In genomic region chr7:116802144-116802747, GRCh38 we compare ENCODE assay signal across 12 cellular contexts.
DNase-seq lines count a peak whose midpoint lies in the region; ATAC-seq and TF ChIP-seq lines count a peak whose summit lies in the region.
"Had no signal": no experiment of that assay in that cellular context is flagged by ENCODE, and none has a peak within 500 bp of the region (broad histone marks: within the 10 kb centered on the region; RNA-seq: fewer than 3 reads in every experiment).

No MANE protein-coding gene starts in this region.

- H2AK5ac ChIP-seq in IMR-90 (ENCODE audit: low read depth, low read length) = peak overlapping the region; percentile 40; the same call in 1 of the 2 replicates

- peak overlapping the region; percentile 21; the same call in 1 of the 3 replicates for H2BK15ac ChIP-seq in IMR-90 (ENCODE audit: low read depth, low read length)

- H4K91ac ChIP-seq in IMR-90 (ENCODE audit: insufficient read depth, low read depth, low read length) = peak overlapping the region; percentile 86

- H3K79me1 ChIP-seq in IMR-90 (ENCODE audit: low read depth in 1 of 2, low read length in 2 of 2) = no peaks in the 10 kb centered on the region

- H3K9ac ChIP-seq in IMR-90 (ENCODE audit: low read depth, low read length) = no peak overlapping the region

- TF ChIP-seq RAD21 in IMR-90 (IDR thresholded peaks at IDR 0.05; ENCODE audit: low read length) = no peak

- no peaks in the 10 kb centered on the region for H4K20me1 ChIP-seq in IMR-90 (ENCODE audit: insufficient read depth, low read length)

- H2AFZ ChIP-seq in IMR-90 (replicated peaks; ENCODE audit: low read length, poor library complexity) = no peak overlapping the region

- dilution Hi-C loops in IMR-90 (cut with HindIII; ENCODE audit: low sequenced_read_pairs, unreplicated experiment) = no loop called here

- no peaks in the 10 kb centered on the region for H3K9me3 ChIP-seq in IMR-90 (ENCODE audit: control insufficient read depth, insufficient read depth, low read length)
- no peaks in the 10 kb centered on the region for H3K9me3 ChIP-seq in mesodermal cell (ENCODE audit: control insufficient read depth, low read length)
- H3K9me3 ChIP-seq: ascending aorta, thoracic aorta had no signal

- H3K27ac Mint-ChIP-seq in brain = peak overlapping the region in 3 of 5 experiments; percentile 43 to 72 (median 59)
- H3K27ac Mint-ChIP-seq: activated CD8-positive, alpha-beta T cell treated with anti-CD3 and anti-CD28 coated beads for 36 hours had no signal

- H3K9me3 Mint-ChIP-seq in brain = no peaks in the 10 kb centered on the region
- no peaks in the 10 kb centered on the region for H3K9me3 Mint-ChIP-seq in activated T-cell treated with anti-CD3 and anti-CD28 coated beads, Interleukin-2, amount 50 U/mL, for 4 hours
- H3K9me3 Mint-ChIP-seq: activated CD8-positive, alpha-beta T cell treated with anti-CD3 and anti-CD28 coated beads for 36 hours had no signal

- peak overlapping the region; percentile 65; the same call in 1 of the 2 replicates for H3K56ac ChIP-seq in IMR-90 (ENCODE audit: extremely low read depth, insufficient read depth, low read length)

- no peak for TF ChIP-seq CTCF in 22Rv1 (IDR thresholded peaks at IDR 0.05)
- no peak for TF ChIP-seq CTCF in IMR-90 (conservative IDR thresholded peaks at IDR 0.05; ENCODE audit: low read depth, low read length)
- no peak for TF ChIP-seq CTCF in brain (conservative IDR thresholded peaks at IDR 0.05)

- no peaks in the 10 kb centered on the region for H3K27me3 Mint-ChIP-seq in brain
- peaks cover 11% of the 10 kb centered on the region for H3K27me3 Mint-ChIP-seq in activated T-cell treated with anti-CD3 and anti-CD28 coated beads, Interleukin-2, amount 50 U/mL, for 4 hours (ENCODE audit: low read depth)

- WGBS in IMR-90 (ENCODE audit: extremely low coverage in 2 of 2, insufficient read length in 1 of 2), 2 experiments = 21% methylated on average over 2 of the region's 7 CpGs; no CpG with 5 or more reads in 1 of the 2 experiments
- WGBS in mesodermal cell (ENCODE audit: insufficient coverage in 2 of 2), 2 experiments = 71 to 75% methylated on average over 5 of the region's 7 CpGs

- H2BK120ac ChIP-seq in IMR-90 (ENCODE audit: low read depth, low read length) = peak overlapping the region; percentile 68

- H3K4me3 ChIP-seq in IMR-90 (ENCODE audit: insufficient read depth, low read depth, low read length) (no peak overlapping the region), mesodermal cell (ENCODE audit: extremely low read depth, insufficient read depth, low read length, poor library complexity, severe bottlenecking) (no peak overlapping the region)
- H3K4me3 ChIP-seq: ascending aorta, thoracic aorta had no signal

- no peak for TF ChIP-seq POLR2A in IMR-90 (IDR thresholded peaks at IDR 0.05; ENCODE audit: low read depth, low read length)

- H3K4me1 ChIP-seq in IMR-90 (ENCODE audit: control insufficient read depth, insufficient read depth, low read length) = peaks cover 17% of the 10 kb centered on the region
- peaks cover 15% of the 10 kb centered on the region for H3K4me1 ChIP-seq in mesodermal cell (ENCODE audit: control insufficient read depth, insufficient read depth, low read length, poor library complexity, severe bottlenecking)

- ATAC-seq in IMR-90 (ENCODE audit: low read depth) (peak; percentile 51), GM21619 (IDR thresholded peaks at IDR 0.05; ENCODE audit: unreplicated experiment) (no peak)
- ATAC-seq in activated T-cell treated with anti-CD3 and anti-CD28 coated beads, Interleukin-2, amount 50 U/mL, for 4 hours = no peak

- intact Hi-C loops in IMR-90 (cut with micrococcal nuclease) = loop anchor here (2.0 kb wide), 1 partner anchor 19 kb away; no protein-coding TSS in a partner anchor

- H2BK5ac ChIP-seq in IMR-90 (ENCODE audit: low read depth, low read length, poor library complexity, severe bottlenecking) = peak overlapping the region; percentile 88

- DNase-seq in IMR-90 (peak; percentile 25), KBM-7 (no peak), NCI-H1417 (lab: John Stamatoyannopoulos, UW) (no peak)
- DNase-seq in activated T-cell treated with anti-CD3 and anti-CD28 coated beads, Interleukin-2, amount 50 U/mL, for 4 hours = no peak
- DNase-seq: Right ventricle myocardium superior had no signal

- H3K23ac ChIP-seq in IMR-90 (ENCODE audit: low read depth, low read length) = no peak overlapping the region

- H3K14ac ChIP-seq in IMR-90 (replicated peaks; ENCODE audit: low read depth, low read length) = no peak overlapping the region; the same call in 1 of the 2 replicates

- no peak overlapping the region for H3K4me3 Mint-ChIP-seq in brain
- H3K4me3 Mint-ChIP-seq in activated T-cell treated with anti-CD3 and anti-CD28 coated beads, Interleukin-2, amount 50 U/mL, for 4 hours = no peak overlapping the region
- H3K4me3 Mint-ChIP-seq: activated CD8-positive, alpha-beta T cell treated with anti-CD3 and anti-CD28 coated beads for 36 hours had no signal

- H3K27me3 ChIP-seq in IMR-90 (ENCODE audit: control insufficient read depth, insufficient read depth, low read length) = no peaks in the 10 kb centered on the region
- H3K27me3 ChIP-seq: ascending aorta had no signal

- H2AK9ac ChIP-seq in IMR-90 (replicated peaks; ENCODE audit: low read depth, low read length, poor library complexity) = no peak overlapping the region

- peak overlapping the region; percentile 88 for H3K4ac ChIP-seq in IMR-90 (ENCODE audit: low read depth, low read length)

- CTCF ChIA-PET in IMR-90 (lab: Yijun Ruan, JAX) = no interaction called here

- H3K9me1 ChIP-seq in IMR-90 (ENCODE audit: insufficient read depth, low read length) = peaks cover 13% of the 10 kb centered on the region

- H3K4me1 Mint-ChIP-seq in brain = peaks cover 42% of the 10 kb centered on the region
- H3K4me1 Mint-ChIP-seq in activated T-cell treated with anti-CD3 and anti-CD28 coated beads, Interleukin-2, amount 50 U/mL, for 4 hours (ENCODE audit: low read depth) = peaks cover 2% of the 10 kb centered on the region

- peak overlapping the region; percentile 73; the same call in 1 of the 2 replicates for H3K4me2 ChIP-seq in IMR-90 (ENCODE audit: low read depth, low read length)

- H4K8ac ChIP-seq in IMR-90 (ENCODE audit: low read depth in 2 of 2, low read length in 2 of 2) = peak overlapping the region in 1 of 2 experiments; percentile 68; a peak in 2 of 4 replicates

- in situ Hi-C loops in IMR-90 (cut with MboI; ENCODE audit: low sequenced_read_pairs) (no loop called here), KBM-7 (cut with MboI; ENCODE audit: low pct_unique_long_range_greater_than_20kb, low sequenced_read_pairs) (loop anchor here (25.0 kb wide), 1 partner anchor 640 kb away; no protein-coding TSS in a partner anchor)

- H3K36me3 ChIP-seq in IMR-90 (ENCODE audit: control insufficient read depth, insufficient read depth, low read length) (no peaks in the 10 kb centered on the region), mesodermal cell (ENCODE audit: control insufficient read depth, insufficient read depth, low read length) (no peaks in the 10 kb centered on the region)
- H3K36me3 ChIP-seq: ascending aorta, thoracic aorta had no signal

- H3K18ac ChIP-seq in IMR-90 (ENCODE audit: low read depth, low read length) = peak overlapping the region; percentile 91; the same call in 1 of the 2 replicates

- H2BK20ac ChIP-seq in IMR-90 (ENCODE audit: low read depth, low read length) = peak overlapping the region; percentile 75

- peak overlapping the region; percentile 67; the same call in 1 of the 2 replicates for H4K5ac ChIP-seq in IMR-90 (ENCODE audit: low read depth, low read length)

- BruUV-seq in IMR-90 (replicated peaks; lab: Mats Ljungman, UMichigan) = no TSS peak

- POLR2A ChIA-PET in IMR-90 (lab: Charles Lee; ENCODE audit: unreplicated experiment) = interaction anchor here (0.5 kb wide), 1 partner anchor 633 kb away, joined by 3 read pairs; no protein-coding TSS in a partner anchor

- H3K27ac ChIP-seq in 22Rv1 = peak overlapping the region; percentile 67
- peak overlapping the region; percentile 59; the same call in 1 of the 2 replicates for H3K27ac ChIP-seq in IMR-90 (ENCODE audit: insufficient read depth, low read length)
- H3K27ac ChIP-seq in mesodermal cell (ENCODE audit: low read depth, low read length, severe bottlenecking) = peak overlapping the region; percentile 44
- H3K27ac ChIP-seq: thoracic aorta had no signal

- no peaks in the 10 kb centered on the region for H3K36me3 Mint-ChIP-seq in brain
- no peaks in the 10 kb centered on the region for H3K36me3 Mint-ChIP-seq in activated T-cell treated with anti-CD3 and anti-CD28 coated beads, Interleukin-2, amount 50 U/mL, for 4 hours (ENCODE audit: insufficient read depth)

TF ChIP-seq in IMR-90, 13 proteins besides CTCF, POLR2A, EP300 and RAD21 (continues in another document):
- TF ChIP-seq MXI1 (IDR thresholded peaks at IDR 0.05; ENCODE audit: borderline replicate concordance, low read depth, low read length) = no peak
- no peak for TF ChIP-seq CHD1 (IDR thresholded peaks at IDR 0.05; ENCODE audit: low read depth, low read length)
- no peak for TF ChIP-seq ELK1 (IDR thresholded peaks at IDR 0.05; ENCODE audit: borderline replicate concordance, low read depth, low read length)
- TF ChIP-seq CEBPB (IDR thresholded peaks at IDR 0.05; ENCODE audit: low read depth, low read length) = no peak
- TF ChIP-seq RCOR1 (IDR thresholded peaks at IDR 0.05; ENCODE audit: insufficient replicate concordance, low read length) = no peak
- TF ChIP-seq SMC3 (IDR thresholded peaks at IDR 0.05; ENCODE audit: low read depth, low read length) = no peak
- no peak for TF ChIP-seq RFX5 (IDR thresholded peaks at IDR 0.05; ENCODE audit: low read depth, low read length)
- TF ChIP-seq BHLHE40 (IDR thresholded peaks at IDR 0.05; ENCODE audit: low read depth, low read length) = no peak
- TF ChIP-seq MAFK (IDR thresholded peaks at IDR 0.05; ENCODE audit: low read depth, low read length) = no peak
- no peak for TF ChIP-seq NFE2L2 (IDR thresholded peaks at IDR 0.05; ENCODE audit: low read depth, low read length)
- no peak for TF ChIP-seq FOS (IDR thresholded peaks at IDR 0.05; ENCODE audit: low read depth, low read length)
- no peak for TF ChIP-seq MAZ (IDR thresholded peaks at IDR 0.05; ENCODE audit: borderline replicate concordance, low read depth, low read length)
